Comparison of ENCODE assay signal across 10 cellular contexts in genomic region chr16:57618306-57619132, GRCh38. TPM values are rescaled to one million over a fixed set of nuclear protein-coding genes. Genes with fewer than 3 reads are reported as not detected.
A peak's percentile ranks its signal among the peaks of the same experiment; 100 is the strongest.
DNase-seq lines count a peak whose midpoint lies in the region; ATAC-seq and TF ChIP-seq lines count a peak whose summit lies in the region.
"Had no signal": no experiment of that assay in that cellular context is flagged by ENCODE, and none has a peak within 500 bp of the region (broad histone marks: within the 10 kb centered on the region; RNA-seq: fewer than 3 reads in every experiment).

No MANE protein-coding gene starts in this region.

- TF ChIP-seq CTCF in CD14-positive monocyte (IDR thresholded peaks at IDR 0.05): no peak
- no peak for TF ChIP-seq CTCF in LNCaP clone FGC (IDR thresholded peaks at IDR 0.05; ENCODE audit: control insufficient read depth, extremely low read depth, insufficient read depth)
- TF ChIP-seq CTCF in coronary artery (IDR thresholded peaks at IDR 0.05): no peak
- no peak for TF ChIP-seq CTCF in nephron progenitor cell (IDR thresholded peaks at IDR 0.05)

- no peak for ATAC-seq in GM19023 (IDR thresholded peaks at IDR 0.05; ENCODE audit: unreplicated experiment)

- peak overlapping the region; percentile 75 for H3K4me3 ChIP-seq in LNCaP clone FGC (ENCODE audit: low read depth, low read length)
- no peak overlapping the region for H3K4me3 ChIP-seq in coronary artery

- no peaks in the 10 kb centered on the region for H3K9me3 Mint-ChIP-seq in CD14-positive monocyte
- no peaks in the 10 kb centered on the region for H3K9me3 Mint-ChIP-seq in nephron progenitor cell
- H3K9me3 Mint-ChIP-seq: T-helper 2 cell treated with Interferon-gamma antibody and Interleukin-4, amounts not matched to agents 5 μg/mL and 100 μg/mL, for 36 hours had no signal

- H3K36me3 Mint-ChIP-seq in CD14-positive monocyte (no peaks in the 10 kb centered on the region), nephron progenitor cell (ENCODE audit: low read depth) (no peaks in the 10 kb centered on the region)

- H3K27me3 Mint-ChIP-seq in CD14-positive monocyte (ENCODE audit: low read depth in 3 of 3): peaks cover 0 to 6% (median 3%) of the 10 kb centered on the region in 3 donors
- H3K27me3 Mint-ChIP-seq in nephron progenitor cell (ENCODE audit: low read depth, poor library complexity): peaks cover 3% of the 10 kb centered on the region

- H3K4me1 Mint-ChIP-seq in CD14-positive monocyte (no peaks in the 10 kb centered on the region), nephron progenitor cell (peaks cover 38% of the 10 kb centered on the region)

- no peak overlapping the region for H3K27ac ChIP-seq in coronary artery

- intact Hi-C loops in CD14-positive monocyte (cut with micrococcal nuclease): no loop called here

- DNase-seq in CD14-positive monocyte (ENCODE audit: low spot score): peak; percentile 27
- no peak for DNase-seq in LNCaP clone FGC (ENCODE audit: low read depth)
- DNase-seq in coronary artery (ENCODE audit: low spot score): peak; percentile 60
- DNase-seq in nephron progenitor cell: no peak
- DNase-seq in NCI-H2081 treated with DMSO at 0.1 percent for 48 hours (lab: John Stamatoyannopoulos, UW): no peak
- no peak for DNase-seq in NCI-H2081 (lab: John Stamatoyannopoulos, UW)
- DNase-seq in GOT3 (lab: John Stamatoyannopoulos, UW): no peak
- DNase-seq: C1 segment of cervical spinal cord had no signal

- no peak overlapping the region for H3K4me3 Mint-ChIP-seq in CD14-positive monocyte
- no peak overlapping the region for H3K4me3 Mint-ChIP-seq in nephron progenitor cell
- H3K4me3 Mint-ChIP-seq: T-helper 2 cell treated with Interferon-gamma antibody and Interleukin-4, amounts not matched to agents 5 μg/mL and 100 μg/mL, for 36 hours had no signal

- peak overlapping the region in 1 of 7 donors; percentile 24 for H3K27ac Mint-ChIP-seq in CD14-positive monocyte
- H3K27ac Mint-ChIP-seq in nephron progenitor cell: peak overlapping the region; percentile 23
- H3K27ac Mint-ChIP-seq: T-helper 2 cell treated with Interferon-gamma antibody and Interleukin-4, amounts not matched to agents 5 μg/mL and 100 μg/mL, for 36 hours had no signal

RNA-seq across cellular contexts. Expression of gene ADGRG1, which starts 9.9 kb away (rescaled TPM):
- under 1 TPM; 0.08 to 0.39 TPM for polyA plus RNA-seq in CD14-positive monocyte

RNA-seq across cellular contexts. Expression of gene ADGRG3, which starts 49.6 kb away (rescaled TPM):
- polyA plus RNA-seq in CD14-positive monocyte: under 1 TPM in 1 of 2 donors, not detected in 1; 0.41 TPM

Comparison
In these comparisons a context has a peak if more than half of its experiments do, and no peak if none do; other contexts are left out.
1. DNase-seq: peak in CD14-positive monocyte (single experiment) and coronary artery (single experiment); none in LNCaP clone FGC (single experiment), nephron progenitor cell (single experiment), NCI-H2081 treated with DMSO at 0.1 percent for 48 hours (single experiment), NCI-H2081 (0 of 2) and GOT3 (single experiment).